ENCODE assay signal across 7 cellular contexts in the genomic region with DNA sequence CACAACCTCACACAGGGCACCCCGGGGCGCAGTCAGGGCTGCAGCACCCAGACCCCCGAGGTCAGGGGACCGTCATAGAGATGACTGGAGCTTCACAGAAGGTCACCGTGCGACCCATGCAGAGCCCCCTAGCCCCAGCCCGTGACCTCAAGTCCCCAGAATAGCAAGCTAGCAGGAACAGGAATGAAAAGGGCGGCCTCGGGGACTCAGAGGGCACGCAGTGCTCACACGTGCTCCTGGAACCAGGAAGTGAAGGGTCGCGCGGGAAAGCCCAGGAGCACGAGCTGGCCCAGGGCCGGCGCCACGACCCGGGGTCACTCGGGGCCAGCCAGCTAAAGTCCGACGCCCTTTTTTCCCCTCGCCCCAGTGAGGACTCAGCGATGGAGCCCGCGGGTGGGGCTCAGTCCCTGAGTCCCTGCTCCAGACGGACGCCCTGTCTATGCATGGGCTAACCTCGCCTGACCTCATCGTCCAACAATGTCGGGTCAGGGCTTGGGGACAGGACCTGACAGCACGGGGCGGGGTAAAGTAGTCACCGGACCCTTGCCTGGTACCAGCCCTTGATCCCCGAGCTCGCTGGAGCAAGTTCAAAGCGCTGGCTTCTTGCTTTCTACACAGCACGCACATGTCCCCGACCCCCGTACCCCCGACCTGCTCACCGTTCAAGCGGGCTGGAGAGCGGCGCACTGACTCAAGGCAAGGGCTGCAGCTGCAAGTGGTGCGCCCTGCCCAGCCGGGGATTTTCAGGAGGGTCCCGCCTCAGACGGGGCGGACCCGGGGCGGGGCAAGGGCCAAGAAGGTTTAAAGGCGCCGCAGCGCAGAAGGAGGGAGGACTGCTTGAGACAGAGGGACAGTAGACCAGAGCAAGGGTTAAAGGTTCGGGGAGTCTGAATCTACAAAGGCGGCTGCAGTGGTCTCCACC. TPM values are rescaled to one million over a fixed set of nuclear protein-coding genes. Genes with fewer than 3 reads are reported as not detected.
A peak's percentile ranks its signal among the peaks of the same experiment; 100 is the strongest.
DNase-seq lines count a peak whose midpoint lies in the region; ATAC-seq, FAIRE-seq and TF ChIP-seq lines count a peak whose summit lies in the region.

A gene (minus strand): TSS at position 717 of the 922 bp plus-strand sequence. CDS start 4,998 bp downstream, outside the sequence.

- H3K4me3 Mint-ChIP-seq in WTC11 = peak within 1 kb of the TSS; percentile 85

- POLR2A ChIA-PET in WTC11 (lab: Charles Lee) = interaction anchor here (0.7 to 1.6 kb wide), 5 partner anchors 11 to 36 kb away, joined by 3 to 9 read pairs (median 3); a partner anchor contains a TSS

- FAIRE-seq in bronchial epithelial cell (lab: Jason Lieb, UNC) = no peak

- ATAC-seq in GM18499 (IDR thresholded peaks at IDR 0.05; ENCODE audit: insufficient read depth, unreplicated experiment) (peak; percentile 33), HG02798 (IDR thresholded peaks at IDR 0.05; ENCODE audit: poor library complexity, unreplicated experiment) (peak; percentile 71), WTC11 (peak; percentile 80)

- H3K27me3 Mint-ChIP-seq in WTC11 (ENCODE audit: low read depth) = peaks cover 18% of the 10 kb centered on the region

- peaks cover 15% of the 10 kb centered on the region for H3K36me3 Mint-ChIP-seq in WTC11

- CTCF ChIA-PET in WTC11 (lab: Charles Lee) = interaction anchor here (0.6 to 5.9 kb wide), 8 partner anchors 9 to 126 kb away, joined by 3 to 64 read pairs (median 4); a partner anchor contains a TSS

- peak within 1 kb of the TSS; percentile 97 for H3K4me3 ChIP-seq in bronchial epithelial cell (ENCODE audit: low read depth, low read length)

- H3K9me3 Mint-ChIP-seq in WTC11 = no peaks in the 10 kb centered on the region

- peaks cover 31% of the 10 kb centered on the region for H3K36me3 ChIP-seq in bronchial epithelial cell (ENCODE audit: control insufficient read depth, insufficient read depth, low read length)

- H3K27me3 ChIP-seq in bronchial epithelial cell (ENCODE audit: control insufficient read depth, insufficient read depth, low read length) = no peaks in the 10 kb centered on the region

- peak; percentile 19 for DNase-seq in NCI-H2029 treated with DMSO at 0.1 percent for 48 hours (lab: John Stamatoyannopoulos, UW)
- peak; percentile 88 for DNase-seq in WTC11 (ENCODE audit: low spot score)
- peak; percentile 86 for DNase-seq in bronchial epithelial cell (ENCODE audit: low read depth)
- peak; percentile 94 for DNase-seq in iris pigment epithelial cell (ENCODE audit: low read depth)
- peak; percentile 91 for DNase-seq in stimulated activated CD4-positive, alpha-beta T cell treated with anti-CD3 and anti-CD28 coated beads, Interleukin-12 subunit alpha, Interleukin-12 subunit beta, amount 100 ng/mL, for 4 hours

- H3K27ac Mint-ChIP-seq in WTC11 = no peak within 1 kb of the TSS

- peaks cover 37% of the 10 kb centered on the region for H3K4me1 Mint-ChIP-seq in WTC11

- TF ChIP-seq CTCF in WTC11 (IDR thresholded peaks at IDR 0.05) (no peak), bronchial epithelial cell (IDR thresholded peaks at IDR 0.05; ENCODE audit: insufficient read depth, low read length, severe bottlenecking) (no peak)

TF ChIP-seq in WTC11, 78 proteins besides CTCF, POLR2A, EP300 and RAD21 (continues in another document):
- TF ChIP-seq ZNF232 (CRISPR knock-in tag; IDR thresholded peaks at IDR 0.05) (no peak), RORB (CRISPR knock-in tag; IDR thresholded peaks at IDR 0.05) (no peak), PRRX2 (CRISPR knock-in tag; IDR thresholded peaks at IDR 0.05) (no peak), MYBL2 (CRISPR knock-in tag; IDR thresholded peaks at IDR 0.05) (no peak), FOXK1 (CRISPR knock-in tag; IDR thresholded peaks at IDR 0.05) (0 out of 2 replicates have a peak, but pooled peaks have one; percentile 18), ZNF396 (CRISPR knock-in tag; IDR thresholded peaks at IDR 0.05; ENCODE audit: borderline replicate concordance) (no peak), CREM (CRISPR knock-in tag; IDR thresholded peaks at IDR 0.05) (0 out of 2 replicates have a peak, but pooled peaks have one; percentile 33), ZNF121 (CRISPR knock-in tag; IDR thresholded peaks at IDR 0.05) (no peak), FOXJ3 (CRISPR knock-in tag; IDR thresholded peaks at IDR 0.05; ENCODE audit: borderline replicate concordance) (no peak), ELF4 (CRISPR knock-in tag; IDR thresholded peaks at IDR 0.05; ENCODE audit: low read depth) (no peak)
- TF ChIP-seq, protein P1, sequence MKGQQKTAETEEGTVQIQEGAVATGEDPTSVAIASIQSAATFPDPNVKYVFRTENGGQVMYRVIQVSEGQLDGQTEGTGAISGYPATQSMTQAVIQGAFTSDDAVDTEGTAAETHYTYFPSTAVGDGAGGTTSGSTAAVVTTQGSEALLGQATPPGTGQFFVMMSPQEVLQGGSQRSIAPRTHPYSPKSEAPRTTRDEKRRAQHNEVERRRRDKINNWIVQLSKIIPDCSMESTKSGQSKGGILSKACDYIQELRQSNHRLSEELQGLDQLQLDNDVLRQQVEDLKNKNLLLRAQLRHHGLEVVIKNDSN (CRISPR knock-in tag; IDR thresholded peaks at IDR 0.05) = peak; percentile 80
- TF ChIP-seq, protein P2, sequence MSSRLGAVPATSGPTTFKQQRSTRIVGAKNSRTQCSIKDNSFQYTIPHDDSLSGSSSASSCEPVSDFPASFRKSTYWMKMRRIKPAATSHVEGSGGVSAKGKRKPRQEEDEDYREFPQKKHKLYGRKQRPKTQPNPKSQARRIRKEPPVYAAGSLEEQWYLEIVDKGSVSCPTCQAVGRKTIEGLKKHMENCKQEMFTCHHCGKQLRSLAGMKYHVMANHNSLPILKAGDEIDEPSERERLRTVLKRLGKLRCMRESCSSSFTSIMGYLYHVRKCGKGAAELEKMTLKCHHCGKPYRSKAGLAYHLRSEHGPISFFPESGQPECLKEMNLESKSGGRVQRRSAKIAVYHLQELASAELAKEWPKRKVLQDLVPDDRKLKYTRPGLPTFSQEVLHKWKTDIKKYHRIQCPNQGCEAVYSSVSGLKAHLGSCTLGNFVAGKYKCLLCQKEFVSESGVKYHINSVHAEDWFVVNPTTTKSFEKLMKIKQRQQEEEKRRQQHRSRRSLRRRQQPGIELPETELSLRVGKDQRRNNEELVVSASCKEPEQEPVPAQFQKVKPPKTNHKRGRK (CRISPR knock-in tag; IDR thresholded peaks at IDR 0.05; ENCODE audit: borderline replicate concordance) = no peak
- TF ChIP-seq, protein P3, sequence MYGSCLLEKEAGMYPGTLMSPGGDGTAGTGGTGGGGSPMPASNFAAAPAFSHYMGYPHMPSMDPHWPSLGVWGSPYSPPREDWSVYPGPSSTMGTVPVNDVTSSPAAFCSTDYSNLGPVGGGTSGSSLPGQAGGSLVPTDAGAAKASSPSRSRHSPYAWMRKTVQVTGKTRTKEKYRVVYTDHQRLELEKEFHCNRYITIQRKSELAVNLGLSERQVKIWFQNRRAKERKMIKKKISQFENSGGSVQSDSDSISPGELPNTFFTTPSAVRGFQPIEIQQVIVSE (CRISPR knock-in tag; IDR thresholded peaks at IDR 0.05; ENCODE audit: borderline replicate concordance) = no peak
- TF ChIP-seq, protein P4, sequence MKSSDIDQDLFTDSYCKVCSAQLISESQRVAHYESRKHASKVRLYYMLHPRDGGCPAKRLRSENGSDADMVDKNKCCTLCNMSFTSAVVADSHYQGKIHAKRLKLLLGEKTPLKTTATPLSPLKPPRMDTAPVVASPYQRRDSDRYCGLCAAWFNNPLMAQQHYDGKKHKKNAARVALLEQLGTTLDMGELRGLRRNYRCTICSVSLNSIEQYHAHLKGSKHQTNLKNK (CRISPR knock-in tag; IDR thresholded peaks at IDR 0.05) = no peak
- TF ChIP-seq, protein P5, sequence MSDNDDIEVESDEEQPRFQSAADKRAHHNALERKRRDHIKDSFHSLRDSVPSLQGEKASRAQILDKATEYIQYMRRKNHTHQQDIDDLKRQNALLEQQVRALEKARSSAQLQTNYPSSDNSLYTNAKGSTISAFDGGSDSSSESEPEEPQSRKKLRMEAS (CRISPR knock-in tag; IDR thresholded peaks at IDR 0.05) = peak; percentile 98
- TF ChIP-seq, protein P6, sequence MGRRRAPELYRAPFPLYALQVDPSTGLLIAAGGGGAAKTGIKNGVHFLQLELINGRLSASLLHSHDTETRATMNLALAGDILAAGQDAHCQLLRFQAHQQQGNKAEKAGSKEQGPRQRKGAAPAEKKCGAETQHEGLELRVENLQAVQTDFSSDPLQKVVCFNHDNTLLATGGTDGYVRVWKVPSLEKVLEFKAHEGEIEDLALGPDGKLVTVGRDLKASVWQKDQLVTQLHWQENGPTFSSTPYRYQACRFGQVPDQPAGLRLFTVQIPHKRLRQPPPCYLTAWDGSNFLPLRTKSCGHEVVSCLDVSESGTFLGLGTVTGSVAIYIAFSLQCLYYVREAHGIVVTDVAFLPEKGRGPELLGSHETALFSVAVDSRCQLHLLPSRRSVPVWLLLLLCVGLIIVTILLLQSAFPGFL (CRISPR knock-in tag; IDR thresholded peaks at IDR 0.05; ENCODE audit: borderline replicate concordance) = 0 out of 2 replicates have a peak, but pooled peaks have one; percentile 32
- TF ChIP-seq, protein P7, sequence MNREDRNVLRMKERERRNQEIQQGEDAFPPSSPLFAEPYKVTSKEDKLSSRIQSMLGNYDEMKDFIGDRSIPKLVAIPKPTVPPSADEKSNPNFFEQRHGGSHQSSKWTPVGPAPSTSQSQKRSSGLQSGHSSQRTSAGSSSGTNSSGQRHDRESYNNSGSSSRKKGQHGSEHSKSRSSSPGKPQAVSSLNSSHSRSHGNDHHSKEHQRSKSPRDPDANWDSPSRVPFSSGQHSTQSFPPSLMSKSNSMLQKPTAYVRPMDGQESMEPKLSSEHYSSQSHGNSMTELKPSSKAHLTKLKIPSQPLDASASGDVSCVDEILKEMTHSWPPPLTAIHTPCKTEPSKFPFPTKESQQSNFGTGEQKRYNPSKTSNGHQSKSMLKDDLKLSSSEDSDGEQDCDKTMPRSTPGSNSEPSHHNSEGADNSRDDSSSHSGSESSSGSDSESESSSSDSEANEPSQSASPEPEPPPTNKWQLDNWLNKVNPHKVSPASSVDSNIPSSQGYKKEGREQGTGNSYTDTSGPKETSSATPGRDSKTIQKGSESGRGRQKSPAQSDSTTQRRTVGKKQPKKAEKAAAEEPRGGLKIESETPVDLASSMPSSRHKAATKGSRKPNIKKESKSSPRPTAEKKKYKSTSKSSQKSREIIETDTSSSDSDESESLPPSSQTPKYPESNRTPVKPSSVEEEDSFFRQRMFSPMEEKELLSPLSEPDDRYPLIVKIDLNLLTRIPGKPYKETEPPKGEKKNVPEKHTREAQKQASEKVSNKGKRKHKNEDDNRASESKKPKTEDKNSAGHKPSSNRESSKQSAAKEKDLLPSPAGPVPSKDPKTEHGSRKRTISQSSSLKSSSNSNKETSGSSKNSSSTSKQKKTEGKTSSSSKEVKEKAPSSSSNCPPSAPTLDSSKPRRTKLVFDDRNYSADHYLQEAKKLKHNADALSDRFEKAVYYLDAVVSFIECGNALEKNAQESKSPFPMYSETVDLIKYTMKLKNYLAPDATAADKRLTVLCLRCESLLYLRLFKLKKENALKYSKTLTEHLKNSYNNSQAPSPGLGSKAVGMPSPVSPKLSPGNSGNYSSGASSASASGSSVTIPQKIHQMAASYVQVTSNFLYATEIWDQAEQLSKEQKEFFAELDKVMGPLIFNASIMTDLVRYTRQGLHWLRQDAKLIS (CRISPR knock-in tag; IDR thresholded peaks at IDR 0.05; ENCODE audit: borderline replicate concordance) = no peak

RNA-seq across cellular contexts. Expression of the gene that starts here (rescaled TPM):
- total RNA-seq in WTC11 (2021) = 66.9 to 75.3 TPM (median 73.3 TPM) in 3 replicates
- total RNA-seq in bronchial epithelial cell = 265 and 283 TPM in 2 replicates

Comparison
In these comparisons a context has a peak if more than half of its experiments do, and no peak if none do; other contexts are left out.
1. Peak in every context shown above with its lines: DNase-seq, ATAC-seq and H3K4me3 ChIP-seq.
2. DNase-seq: peak in every context shown above with its lines; median percentile 94 in iris pigment epithelial cell; 91 in stimulated activated CD4-positive, alpha-beta T cell treated with anti-CD3 and anti-CD28 coated beads, Interleukin-12 subunit alpha, Interleukin-12 subunit beta, amount 100 ng/mL, for 4 hours; 88 in WTC11; 86 in bronchial epithelial cell; 19 in NCI-H2029 treated with DMSO at 0.1 percent for 48 hours.